ENCODE assay signal across 7 cellular contexts in genomic region chr14:32534145-32534544, GRCh38.
"Had no signal": no experiment of that assay in that cellular context is flagged by ENCODE, and none has a peak within 500 bp of the region (broad histone marks: within the 10 kb centered on the region; RNA-seq: fewer than 3 reads in every experiment).

No MANE protein-coding gene starts in this region.

- H3K4me3 ChIP-seq: GM23338 had no signal

- FAIRE-seq: H1, H54, HTR-8/SVneo had no signal

- DNase-seq: H9, HCEC 1CT, KBM-7 had no signal

- ATAC-seq: GM23338 had no signal
